8 cellular contexts compared by ENCODE assay signal in genomic region chr19:43934055-43934984, GRCh38. TPM values are rescaled to one million over a fixed set of nuclear protein-coding genes. Genes with fewer than 3 reads are reported as not detected.
DNase-seq lines count a peak whose midpoint lies in the region; ATAC-seq, FAIRE-seq and TF ChIP-seq lines count a peak whose summit lies in the region.

No MANE protein-coding gene starts in this region.

- H3K27ac ChIP-seq in C4-2B (peak overlapping the region; percentile 53), angular gyrus (ENCODE audit: low read depth, low read length) (peak overlapping the region; percentile 86), substantia nigra (ENCODE audit: low read depth, low read length, poor library complexity, severe bottlenecking) (peak overlapping the region; percentile 85)

- DNase-seq in HT-29 (ENCODE audit: low spot score): peak; percentile 12
- no peak for DNase-seq in substantia nigra (lab: John Stamatoyannopoulos, UW)
- DNase-seq in mucosa of gallbladder (ENCODE audit: low spot score): no peak

- 0 out of 2 replicates have a peak, but pooled peaks have one; percentile 4 for TF ChIP-seq CTCF in C4-2B (conservative IDR thresholded peaks at IDR 0.05)

- peak; percentile 5 for FAIRE-seq in islet of Langerhans (lab: Jason Lieb, UNC)

- ATAC-seq in GM18907 (IDR thresholded peaks at IDR 0.05; ENCODE audit: unreplicated experiment): no peak
- no peak for ATAC-seq in HG03135 (IDR thresholded peaks at IDR 0.05; ENCODE audit: unreplicated experiment)

RNA-seq across cellular contexts. Expression of gene ZNF45, which starts 0.8 kb away (rescaled TPM):
- total RNA-seq in HT-29 (2014; rRNA removed; shearing (Covaris generic)): 8.4 and 9.3 TPM in 2 replicates
- total RNA-seq in mucosa of gallbladder: 17.6 TPM

RNA-seq across cellular contexts. Expression of gene ZNF221, which starts 16.7 kb away (rescaled TPM):
- total RNA-seq in HT-29 (2014; rRNA removed; shearing (Covaris generic)): 0.68 and 0.97 TPM in 2 replicates
- total RNA-seq in mucosa of gallbladder: 7.5 TPM

RNA-seq across cellular contexts. Expression of gene ZNF155, which starts 49.7 kb away (rescaled TPM):
- total RNA-seq in HT-29 (2014; rRNA removed; shearing (Covaris generic)): 3.2 and 5.7 TPM in 2 replicates
- total RNA-seq in mucosa of gallbladder: 7.6 TPM

RNA-seq across cellular contexts. Expression of gene ZNF404, which starts 50.6 kb away (rescaled TPM):
- total RNA-seq in HT-29 (2014; rRNA removed; shearing (Covaris generic)): not detected in 2 replicates
- total RNA-seq in mucosa of gallbladder: 5.6 TPM
